8 cellular contexts compared by ENCODE assay signal in genomic region chr3:111071257-111072015, GRCh38. TPM values are rescaled to one million over a fixed set of nuclear protein-coding genes. Genes with fewer than 3 reads are reported as not detected.
DNase-seq lines count a peak whose midpoint lies in the region; ATAC-seq and TF ChIP-seq lines count a peak whose summit lies in the region.

NECTIN3 (plus strand) TSS chr3:111071816; CDS start chr3:111072018, 202 bp downstream.

- H3K27ac ChIP-seq in ACC112 (ENCODE audit: low read depth, low read length) (peak within 1 kb of the TSS; percentile 77), esophagus (ENCODE audit: low read depth in 2 of 2, low read length in 1 of 2) (peak within 1 kb of the TSS; percentile 84 to 85)

- peaks cover 34% of the 10 kb centered on the region for H3K4me1 ChIP-seq in ACC112 (ENCODE audit: control insufficient read depth, insufficient read depth, low read length, unreplicated experiment)
- H3K4me1 ChIP-seq in esophagus (ENCODE audit: control insufficient read depth in 2 of 2, insufficient read depth in 2 of 2, low read length in 1 of 2): peaks cover 0 to 3% of the 10 kb centered on the region in 2 donors
- H3K4me1 ChIP-seq in mucosa of descending colon (ENCODE audit: low read depth): peaks cover 10% of the 10 kb centered on the region

- intact Hi-C loops in mucosa of descending colon (cut with DNase I, micrococcal nuclease): no loop called here

- no peak for TF ChIP-seq CTCF in mucosa of descending colon (IDR thresholded peaks at IDR 0.05)

- H3K36me3 ChIP-seq in ACC112 (ENCODE audit: insufficient read depth, low read length): no peaks in the 10 kb centered on the region
- no peaks in the 10 kb centered on the region for H3K36me3 ChIP-seq in esophagus (ENCODE audit: control insufficient read depth in 2 of 2, insufficient read depth in 2 of 2, low read length in 1 of 2)
- no peaks in the 10 kb centered on the region for H3K36me3 ChIP-seq in mucosa of descending colon (ENCODE audit: low read depth)

- H2AFZ ChIP-seq in ACC112 (ENCODE audit: low read length, unreplicated experiment): peak within 1 kb of the TSS; percentile 85

- peaks cover 55% of the 10 kb centered on the region for H3K79me2 ChIP-seq in ACC112 (ENCODE audit: control insufficient read depth, insufficient read depth, low read length, unreplicated experiment)

- peak; percentile 7 for DNase-seq in NK-92 (lab: John Stamatoyannopoulos, UW; ENCODE audit: unreplicated experiment)
- DNase-seq in activated T-helper 1 cell treated with Interleukin-2 at 50 U/mL for 16 hours (ENCODE audit: low read depth): peak; percentile 81
- DNase-seq in mucosa of descending colon: peak; percentile 94 to 97 (median 96)
- peak; percentile 67 to 75 for DNase-seq in stimulated activated CD8-positive, alpha-beta memory T cell treated with anti-CD3 and anti-CD28 coated beads, Interleukin-15, amount 100 ng/mL, for 48 hours (ENCODE audit: low read depth in 2 of 2)

- H3K27me3 ChIP-seq in ACC112 (ENCODE audit: insufficient read depth, low read length) (no peaks in the 10 kb centered on the region), esophagus (ENCODE audit: control insufficient read depth in 1 of 2, insufficient read depth in 2 of 2, low read length in 2 of 2) (peaks cover 0 to 5% of the 10 kb centered on the region in 2 donors)

- H3K4me3 ChIP-seq in ACC112 (ENCODE audit: low read depth, low read length): peak within 1 kb of the TSS; percentile 92
- H3K4me3 ChIP-seq in esophagus (ENCODE audit: low read depth in 1 of 2, low read length in 2 of 2): peak within 1 kb of the TSS; percentile 67
- peak within 1 kb of the TSS; percentile 87 for H3K4me3 ChIP-seq in mucosa of descending colon

- peak; percentile 82 for ATAC-seq in GM18907 (IDR thresholded peaks at IDR 0.05; ENCODE audit: unreplicated experiment)
- peak; percentile 82 for ATAC-seq in HG03196 (IDR thresholded peaks at IDR 0.05; ENCODE audit: unreplicated experiment)
- ATAC-seq in mucosa of descending colon: peak; percentile 90

- 0 to 1% methylated on average over 49 to 77 of the region's 77 CpGs for WGBS in esophagus, 2 donors

- H3K9me3 ChIP-seq in esophagus (ENCODE audit: control insufficient read depth in 2 of 2, insufficient read depth in 1 of 2, low read depth in 1 of 2, low read length in 1 of 2) (no peaks in the 10 kb centered on the region), mucosa of descending colon (no peaks in the 10 kb centered on the region)

RNA-seq across cellular contexts. Expression of gene NECTIN3, which starts in this region (rescaled TPM):
- under 1 TPM; 0.33 to 0.67 TPM for polyA plus RNA-seq in esophagus
- 10 to 100 TPM; 36.5 to 60.7 (median 43.8) TPM for total RNA-seq in mucosa of descending colon

Comparison
In these comparisons a context has a peak if more than half of its experiments do, and no peak if none do; other contexts are left out.
1. Peak in every context shown above with its lines: DNase-seq, ATAC-seq, H3K4me3 ChIP-seq and H3K27ac ChIP-seq.
2. DNase-seq: peak in every context shown above with its lines; median percentile 96 in mucosa of descending colon; 81 in activated T-helper 1 cell treated with Interleukin-2 at 50 U/mL for 16 hours; 71 in stimulated activated CD8-positive, alpha-beta memory T cell treated with anti-CD3 and anti-CD28 coated beads, Interleukin-15, amount 100 ng/mL, for 48 hours; 7 in NK-92.